Comparison of ENCODE assay signal across 10 cellular contexts in the genomic region with DNA sequence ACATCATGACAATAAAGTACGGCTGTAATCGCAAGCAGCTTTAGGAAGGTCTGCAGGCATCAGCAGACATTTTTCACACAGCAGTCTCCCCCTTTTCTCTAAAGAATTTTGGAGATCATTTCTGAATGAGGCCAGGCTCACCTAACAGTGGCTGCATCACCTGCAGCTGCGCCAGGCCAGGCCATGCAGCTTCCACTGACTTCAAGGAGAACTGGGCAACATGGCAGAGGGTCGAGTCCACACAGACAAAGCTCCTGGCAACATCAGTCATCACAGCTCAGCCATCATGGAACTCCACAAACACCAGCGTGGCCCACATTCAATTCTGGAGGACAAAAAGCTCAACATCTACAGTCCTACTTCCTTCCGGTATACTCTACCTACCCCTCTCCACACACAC. TPM values are rescaled to one million over a fixed set of nuclear protein-coding genes. Genes with fewer than 3 reads are reported as not detected.
"Had no signal": no experiment of that assay in that cellular context is flagged by ENCODE, and none has a peak within 500 bp of the region (broad histone marks: within the 10 kb centered on the region; RNA-seq: fewer than 3 reads in every experiment).

No MANE protein-coding gene starts in this region.

- H3K9me3 Mint-ChIP-seq: HFFc6, IgD-negative memory B cell had no signal

- H3K27ac ChIP-seq: GM23248, HL-60 had no signal

- H3K4me3 Mint-ChIP-seq: HFFc6, IgD-negative memory B cell had no signal

- ATAC-seq: HCT116, HepG2 had no signal

- H3K9me3 ChIP-seq: HAP-1 had no signal

- H3K27ac Mint-ChIP-seq: HFFc6 had no signal

- H3K36me3 Mint-ChIP-seq: IgD-negative memory B cell had no signal

- DNase-seq: GM23248, GOT3, H7, HFFc6, KBM-7 had no signal

- H3K9ac ChIP-seq: GM23248 had no signal

- H3K4me3 ChIP-seq: GM23248, HAP-1 had no signal

- H3K36me3 ChIP-seq: HAP-1 had no signal

RNA-seq across cellular contexts. Expression of a gene that starts 17.8 kb away (rescaled TPM):
- polyA plus RNA-seq: IgD-negative memory B cell had no signal
